23 cellular contexts compared by ENCODE assay signal in genomic region chr7:44076101-44076895, GRCh38. TPM values are rescaled to one million over a fixed set of nuclear protein-coding genes. Genes with fewer than 3 reads are reported as not detected.
A peak's percentile ranks its signal among the peaks of the same experiment; 100 is the strongest.
DNase-seq lines count a peak whose midpoint lies in the region; ATAC-seq and TF ChIP-seq lines count a peak whose summit lies in the region.
"Had no signal": no experiment of that assay in that cellular context is flagged by ENCODE, and none has a peak within 500 bp of the region (broad histone marks: within the 10 kb centered on the region; RNA-seq: fewer than 3 reads in every experiment).

No MANE protein-coding gene starts in this region.

- POLR2A ChIA-PET in CD8-positive, alpha-beta memory T cell (lab: Charles Lee): interaction anchor here (0.6 kb wide), 1 partner anchor 9 kb away, joined by 3 read pairs; no protein-coding TSS in a partner anchor

- H3K4me1 ChIP-seq in CD8-positive, alpha-beta memory T cell (ENCODE audit: insufficient read depth, low read length): peaks cover 16% of the 10 kb centered on the region
- H3K4me1 ChIP-seq in RWPE2 (ENCODE audit: insufficient read depth, poor library complexity, severe bottlenecking) (peaks cover 22% of the 10 kb centered on the region), sigmoid colon (peaks cover 0 to 34% (median 32%) of the 10 kb centered on the region in 4 donors)
- H3K4me1 ChIP-seq: neural progenitor cell had no signal

- intact Hi-C loops in sigmoid colon (cut with DNase I): no loop called here

- H3K4me1 Mint-ChIP-seq in CD8-positive, alpha-beta memory T cell: peaks cover 14 to 45% (median 25%) of the 10 kb centered on the region in 3 donors
- H3K4me1 Mint-ChIP-seq in immature natural killer cell: peaks cover 55 to 56% of the 10 kb centered on the region in 2 donors

- TF ChIP-seq EP300 in sigmoid colon (IDR thresholded peaks at IDR 0.05): no peak

- H3K4me3 Mint-ChIP-seq in CD8-positive, alpha-beta memory T cell: no peak overlapping the region
- no peak overlapping the region for H3K4me3 Mint-ChIP-seq in immature natural killer cell
- H3K4me3 Mint-ChIP-seq: activated CD4-positive, alpha-beta T cell treated with anti-CD3 and anti-CD28 coated beads, Interleukin-2, amount 10 ng/mL, durations not matched to agents 24 days and 14 days; GM23338; neural progenitor cell; stimulated activated naive CD8-positive, alpha-beta T cell treated with anti-CD3 and anti-CD28 coated beads, Interleukin-15, Interleukin-2, amounts not matched to agents 100 ng/mL and 50 ng/mL, for 24 hours; type B pancreatic cell had no signal

- no peaks in the 10 kb centered on the region for H3K27me3 ChIP-seq in CD8-positive, alpha-beta memory T cell (ENCODE audit: insufficient read depth, low read length, poor library complexity, severe bottlenecking)
- H3K27me3 ChIP-seq in RWPE2 (ENCODE audit: insufficient read depth, poor library complexity, severe bottlenecking) (no peaks in the 10 kb centered on the region), sigmoid colon (no peaks in the 10 kb centered on the region)
- H3K27me3 ChIP-seq: hepatocyte, neural progenitor cell had no signal

- peak in 1 of 5 donors; percentile 44 for DNase-seq in CD8-positive, alpha-beta memory T cell
- DNase-seq in RWPE2 (ENCODE audit: low spot score): no peak
- no peak for DNase-seq in immature natural killer cell
- peak; percentile 60 for DNase-seq in sigmoid colon
- DNase-seq in stimulated activated CD4-positive, alpha-beta T cell treated with anti-CD3 and anti-CD28 coated beads, Interleukin-4, amount 100 ng/mL, for 24 hours: no peak
- DNase-seq in NCI-H82 (lab: John Stamatoyannopoulos, UW): no peak
- DNase-seq in NCI-H1694 (lab: John Stamatoyannopoulos, UW): no peak
- DNase-seq: activated CD4-positive, alpha-beta T cell treated with anti-CD3 and anti-CD28 coated beads, Interleukin-2, amount 10 ng/mL, durations not matched to agents 24 days and 14 days; Calu3; midbrain; NCI-H1092 treated with DMSO at 0.1 percent for 48 hours; NCI-H2107; NCI-H510A treated with DMSO at 0.1 percent for 48 hours had no signal

- H3K27ac ChIP-seq in CD8-positive, alpha-beta memory T cell (ENCODE audit: low read depth, low read length): no peak overlapping the region
- peak overlapping the region; percentile 97 for H3K27ac ChIP-seq in RWPE2 (ENCODE audit: poor library complexity, severe bottlenecking)
- no peak overlapping the region for H3K27ac ChIP-seq in sigmoid colon
- H3K27ac ChIP-seq: hepatocyte, neural progenitor cell had no signal

- CTCF ChIA-PET in CD8-positive, alpha-beta memory T cell (lab: Charles Lee): no interaction called here

- peaks cover 0 to 1% of the 10 kb centered on the region in 2 donors for H3K27me3 Mint-ChIP-seq in CD8-positive, alpha-beta memory T cell
- peaks cover 5 to 7% (median 5%) of the 10 kb centered on the region in 3 donors for H3K27me3 Mint-ChIP-seq in immature natural killer cell (ENCODE audit: low read depth in 3 of 3)
- H3K27me3 Mint-ChIP-seq: activated CD4-positive, alpha-beta T cell treated with anti-CD3 and anti-CD28 coated beads, Interleukin-2, amount 10 ng/mL, durations not matched to agents 24 days and 14 days; stimulated activated naive CD8-positive, alpha-beta T cell treated with anti-CD3 and anti-CD28 coated beads, Interleukin-15, Interleukin-2, amounts not matched to agents 100 ng/mL and 50 ng/mL, for 24 hours; type B pancreatic cell had no signal

- H3K27ac Mint-ChIP-seq in CD8-positive, alpha-beta memory T cell: peak overlapping the region in 5 of 8 donors; percentile 40 to 71 (median 48)
- H3K27ac Mint-ChIP-seq in immature natural killer cell: peak overlapping the region; percentile 92 to 99 (median 94)
- H3K27ac Mint-ChIP-seq: activated CD4-positive, alpha-beta T cell treated with anti-CD3 and anti-CD28 coated beads, Interleukin-2, amount 10 ng/mL, durations not matched to agents 24 days and 14 days; GM23338; neural progenitor cell; stimulated activated naive CD8-positive, alpha-beta T cell treated with anti-CD3 and anti-CD28 coated beads, Interleukin-15, Interleukin-2, amounts not matched to agents 100 ng/mL and 50 ng/mL, for 24 hours; type B pancreatic cell had no signal

- 96 to 97% methylated on average over 20 of the region's 20 CpGs for WGBS in sigmoid colon, 2 donors

- TF ChIP-seq CTCF in RWPE2 (IDR thresholded peaks at IDR 0.05; ENCODE audit: poor library complexity, severe bottlenecking) (no peak), sigmoid colon (IDR thresholded peaks at IDR 0.05) (no peak)

- no peaks in the 10 kb centered on the region for H3K9me3 ChIP-seq in CD8-positive, alpha-beta memory T cell (ENCODE audit: low read length)
- H3K9me3 ChIP-seq in RWPE2 (ENCODE audit: severe bottlenecking) (no peaks in the 10 kb centered on the region), sigmoid colon (no peaks in the 10 kb centered on the region)

- H3K36me3 ChIP-seq in CD8-positive, alpha-beta memory T cell (ENCODE audit: insufficient read depth, low read length): peaks cover 47% of the 10 kb centered on the region
- peaks cover 55% of the 10 kb centered on the region for H3K36me3 ChIP-seq in RWPE2 (ENCODE audit: low read depth)
- H3K36me3 ChIP-seq in sigmoid colon: peaks cover 39 to 81% (median 48%) of the 10 kb centered on the region in 4 donors
- H3K36me3 ChIP-seq: neural progenitor cell had no signal

- no peak for ATAC-seq in RWPE2 (ENCODE audit: low read depth)
- no peak for ATAC-seq in HG02798 (IDR thresholded peaks at IDR 0.05; ENCODE audit: poor library complexity, unreplicated experiment)
- ATAC-seq: activated naive CD4-positive, alpha-beta T cell treated with anti-CD3 and anti-CD28 coated beads, Interleukin-2, amount 50 U/mL, for 72 hours; GM23338; sciatic nerve had no signal

- TF ChIP-seq POLR2A in sigmoid colon (IDR thresholded peaks at IDR 0.05): no peak

- no peaks in the 10 kb centered on the region for H3K9me3 Mint-ChIP-seq in CD8-positive, alpha-beta memory T cell
- no peaks in the 10 kb centered on the region for H3K9me3 Mint-ChIP-seq in immature natural killer cell
- H3K9me3 Mint-ChIP-seq: activated CD4-positive, alpha-beta T cell treated with anti-CD3 and anti-CD28 coated beads, Interleukin-2, amount 10 ng/mL, durations not matched to agents 24 days and 14 days; activated naive CD4-positive, alpha-beta T cell treated with anti-CD3 and anti-CD28 coated beads, Interleukin-2, amount 50 U/mL, for 72 hours; GM23338; neural progenitor cell; stimulated activated naive CD8-positive, alpha-beta T cell treated with anti-CD3 and anti-CD28 coated beads, Interleukin-15, Interleukin-2, amounts not matched to agents 100 ng/mL and 50 ng/mL, for 24 hours; type B pancreatic cell had no signal

- H3K4me3 ChIP-seq in CD8-positive, alpha-beta memory T cell (ENCODE audit: low read length): no peak overlapping the region
- H3K4me3 ChIP-seq in RWPE2 (ENCODE audit: severe bottlenecking) (no peak overlapping the region), sigmoid colon (no peak overlapping the region)
- H3K4me3 ChIP-seq: GM23338, hepatocyte, neural progenitor cell had no signal

- H3K36me3 Mint-ChIP-seq in CD8-positive, alpha-beta memory T cell: peaks cover 4 to 92% (median 12%) of the 10 kb centered on the region in 3 donors
- H3K36me3 Mint-ChIP-seq in immature natural killer cell: peaks cover 0 to 25% (median 8%) of the 10 kb centered on the region in 3 donors
- H3K36me3 Mint-ChIP-seq: type B pancreatic cell had no signal

RNA-seq across cellular contexts. Expression of gene POLM, which starts 6.0 kb away (rescaled TPM):
- 10 to 100 TPM; 42.3 to 42.4 TPM for total RNA-seq in CD8-positive, alpha-beta memory T cell
- 22.0 TPM for polyA plus RNA-seq in CD8-positive, alpha-beta memory T cell
- polyA plus RNA-seq in immature natural killer cell (10 to 100 TPM in 1 of 3 donors, 1 to 10 TPM in 2; 5.1 to 23.3 (median 7.2) TPM), sigmoid colon (10 to 100 TPM in 1 of 3 donors, 1 to 10 TPM in 2; 5.5 to 23.4 (median 9.6) TPM)
- total RNA-seq in sigmoid colon: 10 to 100 TPM; 17.5 to 39.9 (median 24.8) TPM

RNA-seq across cellular contexts. Expression of gene PGAM2, which starts 10.9 kb away (rescaled TPM):
- total RNA-seq in CD8-positive, alpha-beta memory T cell: under 1 TPM; 0.38 to 0.44 TPM
- not detected for polyA plus RNA-seq in CD8-positive, alpha-beta memory T cell
- polyA plus RNA-seq in immature natural killer cell (not detected), sigmoid colon (1 to 10 TPM in 2 of 3 donors, not detected in 1; 1.2 to 3.0 TPM)
- 1 to 10 TPM in 2 of 4 donors, under 1 TPM in 2; 0.71 to 2.1 (median 1.1) TPM for total RNA-seq in sigmoid colon
- total RNA-seq: HT1080 had no signal
- polyA plus RNA-seq: hepatocyte, keratinocyte had no signal

RNA-seq across cellular contexts. Expression of gene AEBP1, which starts 27.8 kb away (rescaled TPM):
- 1 to 10 TPM; 8.4 to 8.9 TPM for total RNA-seq in CD8-positive, alpha-beta memory T cell
- polyA plus RNA-seq in CD8-positive, alpha-beta memory T cell: 1.6 TPM
- 1 to 10 TPM in 2 of 3 donors, not detected in 1; 1.5 TPM for polyA plus RNA-seq in immature natural killer cell
- 100 to 1,000 TPM in 2 of 4 donors, 10 to 100 TPM in 2; 74.6 to 182 (median 128) TPM for total RNA-seq in sigmoid colon
- polyA plus RNA-seq in sigmoid colon: 10 to 100 TPM in 2 of 3 donors, 1 to 10 TPM in 1; 2.5 to 37.7 (median 12.0) TPM
- total RNA-seq: Calu3, HT1080 had no signal

RNA-seq across cellular contexts. Expression of gene DBNL, which starts 31.8 kb away (rescaled TPM):
- total RNA-seq in CD8-positive, alpha-beta memory T cell: 100 to 1,000 TPM; 144 to 154 TPM
- 184 TPM for polyA plus RNA-seq in CD8-positive, alpha-beta memory T cell
- 100 to 1,000 TPM; 237 to 306 (median 285) TPM for polyA plus RNA-seq in immature natural killer cell
- total RNA-seq in sigmoid colon: 100 to 1,000 TPM in 1 of 4 donors, 10 to 100 TPM in 3; 76.7 to 124 (median 86.6) TPM
- 100 to 1,000 TPM in 2 of 3 donors, 10 to 100 TPM in 1; 91.9 to 149 (median 102) TPM for polyA plus RNA-seq in sigmoid colon

RNA-seq across cellular contexts. Expression of gene POLD2, which starts 47.0 kb away (rescaled TPM):
- 100 to 1,000 TPM; 279 to 291 TPM for total RNA-seq in CD8-positive, alpha-beta memory T cell
- 74.1 TPM for polyA plus RNA-seq in CD8-positive, alpha-beta memory T cell
- polyA plus RNA-seq in immature natural killer cell (10 to 100 TPM; 39.8 to 65.7 (median 48.4) TPM), sigmoid colon (10 to 100 TPM; 31.9 to 91.2 (median 39.0) TPM)
- total RNA-seq in sigmoid colon: 10 to 100 TPM; 20.3 to 40.5 (median 29.5) TPM
